Comparison of ENCODE assay signal across 1 cellular context in genomic region chr2:224948859-224949258, GRCh38.
A peak's percentile ranks its signal among the peaks of the same experiment; 100 is the strongest.
TF ChIP-seq lines count a peak whose summit lies in the region.

No MANE protein-coding gene starts in this region.

TF ChIP-seq in IMR-90, 13 proteins besides CTCF, POLR2A, EP300 and RAD21:
- TF ChIP-seq NFE2L2 (IDR thresholded peaks at IDR 0.05; ENCODE audit: low read depth, low read length) (no peak), USF2 (IDR thresholded peaks at IDR 0.05; ENCODE audit: low read depth, low read length) (no peak), CEBPB (IDR thresholded peaks at IDR 0.05; ENCODE audit: low read depth, low read length) (peak; percentile 65), MXI1 (IDR thresholded peaks at IDR 0.05; ENCODE audit: borderline replicate concordance, low read depth, low read length) (no peak), FOS (IDR thresholded peaks at IDR 0.05; ENCODE audit: low read depth, low read length) (peak; percentile 51; the same call in 1 of the 2 replicates), MAZ (IDR thresholded peaks at IDR 0.05; ENCODE audit: borderline replicate concordance, low read depth, low read length) (no peak), RFX5 (IDR thresholded peaks at IDR 0.05; ENCODE audit: low read depth, low read length) (no peak), SMC3 (IDR thresholded peaks at IDR 0.05; ENCODE audit: low read depth, low read length) (no peak), MAFK (IDR thresholded peaks at IDR 0.05; ENCODE audit: low read depth, low read length) (no peak), CHD1 (IDR thresholded peaks at IDR 0.05; ENCODE audit: low read depth, low read length) (no peak), RCOR1 (IDR thresholded peaks at IDR 0.05; ENCODE audit: insufficient replicate concordance, low read length) (no peak), BHLHE40 (IDR thresholded peaks at IDR 0.05; ENCODE audit: low read depth, low read length) (peak; percentile 14; the same call in 1 of the 2 replicates)
- TF ChIP-seq, protein P1, sequence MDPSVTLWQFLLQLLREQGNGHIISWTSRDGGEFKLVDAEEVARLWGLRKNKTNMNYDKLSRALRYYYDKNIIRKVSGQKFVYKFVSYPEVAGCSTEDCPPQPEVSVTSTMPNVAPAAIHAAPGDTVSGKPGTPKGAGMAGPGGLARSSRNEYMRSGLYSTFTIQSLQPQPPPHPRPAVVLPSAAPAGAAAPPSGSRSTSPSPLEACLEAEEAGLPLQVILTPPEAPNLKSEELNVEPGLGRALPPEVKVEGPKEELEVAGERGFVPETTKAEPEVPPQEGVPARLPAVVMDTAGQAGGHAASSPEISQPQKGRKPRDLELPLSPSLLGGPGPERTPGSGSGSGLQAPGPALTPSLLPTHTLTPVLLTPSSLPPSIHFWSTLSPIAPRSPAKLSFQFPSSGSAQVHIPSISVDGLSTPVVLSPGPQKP (IDR thresholded peaks at IDR 0.05; ENCODE audit: borderline replicate concordance, low read depth, low read length), result no peak
